9 cellular contexts compared by ENCODE assay signal in the genomic region with DNA sequence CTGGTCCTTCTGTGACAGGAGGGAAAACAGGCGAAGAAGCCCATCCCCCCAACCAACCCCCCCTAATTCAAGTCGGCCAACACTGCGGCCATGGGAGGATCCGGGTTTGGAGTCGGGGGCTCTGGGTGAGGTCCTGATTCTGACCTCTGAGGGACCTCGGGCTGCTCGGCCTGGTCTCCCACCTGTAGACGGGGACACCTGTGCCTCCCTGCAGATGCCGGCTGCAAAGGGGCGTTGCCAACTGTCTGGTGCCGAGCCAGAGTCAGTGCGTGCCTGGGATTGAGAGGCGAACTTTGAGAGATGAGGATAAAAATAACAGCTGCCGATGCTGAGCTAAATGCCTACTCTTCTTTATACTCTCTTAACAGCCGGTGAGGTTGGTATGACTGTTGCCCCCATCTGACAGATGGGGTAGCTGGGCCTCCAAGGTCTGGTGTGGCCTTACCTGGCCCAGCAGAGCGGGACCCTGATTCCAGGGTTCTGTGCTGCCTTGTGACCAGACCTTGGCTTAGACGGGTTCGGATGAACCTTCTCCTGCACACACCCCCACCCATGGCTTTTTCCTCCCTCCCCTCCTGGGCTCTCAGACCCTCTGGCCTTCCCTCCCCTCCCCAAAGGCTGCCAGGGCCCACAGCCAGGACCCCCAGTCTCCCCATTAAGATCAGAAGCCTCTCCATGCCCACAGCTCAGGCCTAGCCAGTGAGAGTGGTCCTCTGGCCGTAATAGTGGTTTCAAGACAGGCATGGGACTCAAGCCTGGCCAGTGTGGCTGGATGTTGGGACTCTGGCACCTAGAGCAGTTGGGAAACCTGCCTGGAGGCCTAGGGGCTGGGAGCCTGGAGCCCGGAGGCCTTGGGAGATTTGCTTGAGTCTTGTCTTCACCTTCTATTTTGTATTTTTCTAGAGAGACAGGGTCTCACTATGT. TPM values are rescaled to one million over a fixed set of nuclear protein-coding genes. Genes with fewer than 3 reads are reported as not detected.
DNase-seq lines count a peak whose midpoint lies in the region; ATAC-seq and TF ChIP-seq lines count a peak whose summit lies in the region.
"Had no signal": no experiment of that assay in that cellular context is flagged by ENCODE, and none has a peak within 500 bp of the region (broad histone marks: within the 10 kb centered on the region; RNA-seq: fewer than 3 reads in every experiment).

No MANE protein-coding gene starts in this region.

- no peak overlapping the region for H3K27ac ChIP-seq in colonic mucosa

- CTCF ChIA-PET in activated CD8-positive, alpha-beta T cell treated with anti-CD3 and anti-CD28 coated beads, Interleukin-2, amount 10 ng/mL, durations not matched to agents 7 days and 5 days (lab: Charles Lee) = interaction anchor here (0.7 to 2.1 kb wide), 8 partner anchors 12 to 361 kb away, joined by 3 to 18 read pairs (median 4); no protein-coding TSS in a partner anchor

- H3K9me3 ChIP-seq in colonic mucosa = no peaks in the 10 kb centered on the region

- POLR2A ChIA-PET in activated CD8-positive, alpha-beta T cell treated with anti-CD3 and anti-CD28 coated beads, Interleukin-2, amount 10 ng/mL, durations not matched to agents 7 days and 5 days (lab: Charles Lee) = no interaction called here

- H3K9me3 Mint-ChIP-seq in natural killer cell (no peaks in the 10 kb centered on the region), mesothelial cell of epicardium (no peaks in the 10 kb centered on the region)
- no peaks in the 10 kb centered on the region for H3K9me3 Mint-ChIP-seq in natural killer cell treated with Interleukin-12 subunit alpha and Interleukin-12 subunit beta and Interleukin-15 and Interleukin-18, amount 100 ng/mL, for 72 hours
- H3K9me3 Mint-ChIP-seq in activated CD8-positive, alpha-beta T cell treated with anti-CD3 and anti-CD28 coated beads, Interleukin-2, amount 10 ng/mL, durations not matched to agents 7 days and 5 days (ENCODE audit: insufficient read depth) = no peaks in the 10 kb centered on the region

- no peaks in the 10 kb centered on the region for H3K36me3 ChIP-seq in colonic mucosa

- H3K4me1 Mint-ChIP-seq in natural killer cell (no peaks in the 10 kb centered on the region), mesothelial cell of epicardium (no peaks in the 10 kb centered on the region)
- peaks cover 0 to 3% of the 10 kb centered on the region in 2 donors for H3K4me1 Mint-ChIP-seq in natural killer cell treated with Interleukin-12 subunit alpha and Interleukin-12 subunit beta and Interleukin-15 and Interleukin-18, amount 100 ng/mL, for 72 hours (ENCODE audit: low read depth in 2 of 2)
- no peaks in the 10 kb centered on the region for H3K4me1 Mint-ChIP-seq in activated CD8-positive, alpha-beta T cell treated with anti-CD3 and anti-CD28 coated beads, Interleukin-2, amount 10 ng/mL, durations not matched to agents 7 days and 5 days (ENCODE audit: low read depth)

- no peaks in the 10 kb centered on the region for H3K27me3 ChIP-seq in colonic mucosa

- no peaks in the 10 kb centered on the region for H3K27me3 Mint-ChIP-seq in natural killer cell (ENCODE audit: low read depth in 2 of 2)
- peaks cover 0 to 2% of the 10 kb centered on the region in 2 donors for H3K27me3 Mint-ChIP-seq in natural killer cell treated with Interleukin-12 subunit alpha and Interleukin-12 subunit beta and Interleukin-15 and Interleukin-18, amount 100 ng/mL, for 72 hours
- no peaks in the 10 kb centered on the region for H3K27me3 Mint-ChIP-seq in mesothelial cell of epicardium (ENCODE audit: low read depth)
- H3K27me3 Mint-ChIP-seq in activated CD8-positive, alpha-beta T cell treated with anti-CD3 and anti-CD28 coated beads, Interleukin-2, amount 10 ng/mL, durations not matched to agents 7 days and 5 days (ENCODE audit: low read depth) = peaks cover 2% of the 10 kb centered on the region

- H3K4me3 ChIP-seq in colonic mucosa = peak overlapping the region; percentile 19

- H3K4me3 Mint-ChIP-seq in natural killer cell (no peak overlapping the region), mesothelial cell of epicardium (no peak overlapping the region)
- H3K4me3 Mint-ChIP-seq in natural killer cell treated with Interleukin-12 subunit alpha and Interleukin-12 subunit beta and Interleukin-15 and Interleukin-18, amount 100 ng/mL, for 72 hours = no peak overlapping the region
- H3K4me3 Mint-ChIP-seq in activated CD8-positive, alpha-beta T cell treated with anti-CD3 and anti-CD28 coated beads, Interleukin-2, amount 10 ng/mL, durations not matched to agents 7 days and 5 days = no peak overlapping the region

- intact Hi-C loops in natural killer cell (cut with micrococcal nuclease) (loop anchor here (5.0 kb wide), 1 partner anchor 159 kb away; a partner anchor contains a TSS), colonic mucosa (cut with DNase I) (no loop called here)

- no peak overlapping the region for H3K9ac ChIP-seq in colonic mucosa (ENCODE audit: low read depth in 2 of 2, low read length in 2 of 2)

- no peak overlapping the region for H3K27ac Mint-ChIP-seq in natural killer cell
- no peak overlapping the region for H3K27ac Mint-ChIP-seq in natural killer cell treated with Interleukin-12 subunit alpha and Interleukin-12 subunit beta and Interleukin-15 and Interleukin-18, amount 100 ng/mL, for 72 hours
- H3K27ac Mint-ChIP-seq in mesothelial cell of epicardium = peak overlapping the region; percentile 25
- no peak overlapping the region for H3K27ac Mint-ChIP-seq in activated CD8-positive, alpha-beta T cell treated with anti-CD3 and anti-CD28 coated beads, Interleukin-2, amount 10 ng/mL, durations not matched to agents 7 days and 5 days

- ATAC-seq in natural killer cell = no peak
- ATAC-seq in natural killer cell treated with Interleukin-12 subunit alpha and Interleukin-12 subunit beta and Interleukin-15 and Interleukin-18, amount 100 ng/mL, for 72 hours = no peak
- ATAC-seq in activated CD8-positive, alpha-beta T cell treated with anti-CD3 and anti-CD28 coated beads, Interleukin-2, amount 10 ng/mL, durations not matched to agents 7 days and 5 days = no peak
- no peak for ATAC-seq in stimulated activated naive CD8-positive, alpha-beta T cell treated with anti-CD3 and anti-CD28 coated beads, Interleukin-15, Interleukin-2, amounts not matched to agents 100 U/mL and 50 U/mL, for 24 hours

- TF ChIP-seq CTCF in natural killer cell (IDR thresholded peaks at IDR 0.05) = peak; percentile 9
- no peak for TF ChIP-seq CTCF in colonic mucosa (IDR thresholded peaks at IDR 0.05)
- no peak for TF ChIP-seq CTCF in mesothelial cell of epicardium (IDR thresholded peaks at IDR 0.05; ENCODE audit: unreplicated experiment)

- no peak for DNase-seq in natural killer cell
- DNase-seq in natural killer cell treated with Interleukin-12 subunit alpha and Interleukin-12 subunit beta and Interleukin-15 and Interleukin-18, amount 100 ng/mL, for 72 hours (ENCODE audit: low spot score) = no peak
- peak; percentile 54 for DNase-seq in colonic mucosa
- DNase-seq in mesothelial cell of epicardium (ENCODE audit: low spot score in 2 of 2, unreplicated experiment in 2 of 2) = no peak
- DNase-seq in activated CD8-positive, alpha-beta T cell treated with anti-CD3 and anti-CD28 coated beads, Interleukin-2, amount 10 ng/mL, durations not matched to agents 7 days and 5 days = no peak
- no peak for DNase-seq in stimulated activated CD4-positive, alpha-beta T cell treated with anti-CD3 and anti-CD28 coated beads, Interleukin-12 subunit alpha, Interleukin-12 subunit beta, amount 100 ng/mL, for 4 hours
- no peak for DNase-seq in stimulated activated naive CD8-positive, alpha-beta T cell treated with anti-CD3 and anti-CD28 coated beads, Interleukin-15, Interleukin-2, amounts not matched to agents 100 U/mL and 50 U/mL, for 24 hours
- no peak for DNase-seq in SHP77 treated with DMSO at 0.1 percent for 48 hours (lab: John Stamatoyannopoulos, UW)

- H3K4me1 ChIP-seq in colonic mucosa = peaks cover 8% of the 10 kb centered on the region

- H3K36me3 Mint-ChIP-seq in natural killer cell (no peaks in the 10 kb centered on the region), mesothelial cell of epicardium (no peaks in the 10 kb centered on the region)
- H3K36me3 Mint-ChIP-seq in natural killer cell treated with Interleukin-12 subunit alpha and Interleukin-12 subunit beta and Interleukin-15 and Interleukin-18, amount 100 ng/mL, for 72 hours = no peaks in the 10 kb centered on the region
- H3K36me3 Mint-ChIP-seq in activated CD8-positive, alpha-beta T cell treated with anti-CD3 and anti-CD28 coated beads, Interleukin-2, amount 10 ng/mL, durations not matched to agents 7 days and 5 days (ENCODE audit: low read depth) = no peaks in the 10 kb centered on the region

RNA-seq across cellular contexts. Expression of a gene that starts 41.7 kb away (rescaled TPM):
- total RNA-seq in natural killer cell (not detected), colonic mucosa (not detected), mesothelial cell of epicardium (2.5 to 2.8 TPM (median 2.6 TPM) in 3 replicates)
- not detected for total RNA-seq in natural killer cell treated with Interleukin-12 subunit alpha and Interleukin-12 subunit beta and Interleukin-15 and Interleukin-18, amount 100 ng/mL, for 72 hours
- not detected for total RNA-seq in activated CD8-positive, alpha-beta T cell treated with anti-CD3 and anti-CD28 coated beads, Interleukin-2, amount 10 ng/mL, durations not matched to agents 7 days and 5 days
- total RNA-seq: endothelial cell of umbilical vein had no signal

RNA-seq across cellular contexts. Expression of a gene that starts 54.5 kb away (rescaled TPM):
- under 1 TPM in 1 of 3 donors, not detected in 2; 0.25 TPM for total RNA-seq in natural killer cell
- total RNA-seq in natural killer cell treated with Interleukin-12 subunit alpha and Interleukin-12 subunit beta and Interleukin-15 and Interleukin-18, amount 100 ng/mL, for 72 hours = under 1 TPM; 0.26 to 0.92 TPM
- total RNA-seq in colonic mucosa = 10 to 100 TPM; 26.7 to 29.1 TPM
- 14.5 to 15.6 TPM (median 14.6 TPM) in 3 replicates for total RNA-seq in mesothelial cell of epicardium
- 1 to 10 TPM in 1 of 2 experiments, under 1 TPM in 1; 0.99 to 1.0 TPM for total RNA-seq in activated CD8-positive, alpha-beta T cell treated with anti-CD3 and anti-CD28 coated beads, Interleukin-2, amount 10 ng/mL, durations not matched to agents 7 days and 5 days
